29 cellular contexts compared by ENCODE assay signal in the genomic region with DNA sequence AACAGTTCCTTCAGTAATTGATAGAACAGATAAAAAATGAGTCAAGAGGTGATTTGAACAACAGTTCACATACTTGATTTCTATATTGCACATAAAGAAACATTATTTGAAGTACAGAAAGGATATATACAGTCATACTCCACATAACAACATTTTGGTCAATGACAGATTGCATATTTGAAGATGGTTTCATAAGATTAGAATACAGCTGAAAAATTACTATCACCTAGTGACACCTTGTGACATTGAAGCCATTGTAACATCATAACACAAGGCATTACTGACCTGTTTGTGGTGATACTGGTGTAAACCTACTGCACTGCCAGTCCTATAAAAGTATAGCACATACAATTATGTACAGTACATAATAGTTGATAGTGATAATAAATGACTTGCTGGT. TPM values are rescaled to one million over a fixed set of nuclear protein-coding genes. Genes with fewer than 3 reads are reported as not detected.
DNase-seq lines count a peak whose midpoint lies in the region; ATAC-seq, FAIRE-seq and TF ChIP-seq lines count a peak whose summit lies in the region.
"Had no signal": no experiment of that assay in that cellular context is flagged by ENCODE, and none has a peak within 500 bp of the region (broad histone marks: within the 10 kb centered on the region; RNA-seq: fewer than 3 reads in every experiment).

No MANE protein-coding gene starts in this region.

- no peak for TF ChIP-seq POLR2A in right lobe of liver (IDR thresholded peaks at IDR 0.05)

- no peaks in the 10 kb centered on the region for H3K9me3 ChIP-seq in right lobe of liver
- H3K9me3 ChIP-seq: BLaER1 treated with 17β-estradiol and CSF1 and Interleukin-3, amounts not matched to agents 10 nM and 100 nM; SJCRH30 had no signal

- peak; percentile 66 for FAIRE-seq in D721Med (lab: Jason Lieb, UNC)
- FAIRE-seq: A204.1 had no signal

- no peak for TF ChIP-seq CTCF in D721Med (IDR thresholded peaks at IDR 0.05; ENCODE audit: insufficient read depth, missing control alignments)
- peak; percentile 10 to 30 (median 24) for TF ChIP-seq CTCF in right lobe of liver (IDR thresholded peaks at IDR 0.05)

- no peak overlapping the region for H3K4me3 Mint-ChIP-seq in activated CD4-positive, alpha-beta T cell treated with anti-CD3 and anti-CD28 coated beads for 36 hours
- H3K4me3 Mint-ChIP-seq: CD4-positive, alpha-beta memory T cell; GM23338; H9; IgD-negative memory B cell had no signal

- H3K36me3 ChIP-seq in right lobe of liver = no peaks in the 10 kb centered on the region
- H3K36me3 ChIP-seq: BLaER1 treated with 17β-estradiol and CSF1 and Interleukin-3, amounts not matched to agents 10 nM and 100 nM; SJCRH30 had no signal

- no peaks in the 10 kb centered on the region for H3K27me3 ChIP-seq in right lobe of liver
- H3K27me3 ChIP-seq: BLaER1 treated with 17β-estradiol and CSF1 and Interleukin-3, amounts not matched to agents 10 nM and 100 nM; SJCRH30 had no signal

- H3K27ac Mint-ChIP-seq in activated CD4-positive, alpha-beta T cell treated with anti-CD3 and anti-CD28 coated beads for 36 hours = no peak overlapping the region
- H3K27ac Mint-ChIP-seq: CD4-positive, alpha-beta memory T cell; GM23338; H9; IgD-negative memory B cell had no signal

- H3K27ac ChIP-seq in right lobe of liver = no peak overlapping the region
- H3K27ac ChIP-seq: BLaER1 treated with 17β-estradiol and CSF1 and Interleukin-3, amounts not matched to agents 10 nM and 100 nM; PC-9; SJCRH30 had no signal

- CTCF ChIA-PET in activated CD4-positive, alpha-beta T cell treated with anti-CD3 and anti-CD28 coated beads for 36 hours (lab: Charles Lee) = interaction anchor here (1.1 kb wide), 1 partner anchor 286 kb away, joined by 3 read pairs; no protein-coding TSS in a partner anchor

- ATAC-seq in activated CD4-positive, alpha-beta T cell treated with anti-CD3 and anti-CD28 coated beads for 36 hours = peak; percentile 39
- ATAC-seq in right lobe of liver (peak; percentile 54 to 78 (median 66)), HG03342 (IDR thresholded peaks at IDR 0.05; ENCODE audit: unreplicated experiment) (no peak)
- ATAC-seq: GM23338, Right ventricle myocardium inferior, SK-N-SH treated with all-trans-retinoic acid at 6 μM for 48 hours had no signal

- H3K9me3 Mint-ChIP-seq in activated CD4-positive, alpha-beta T cell treated with anti-CD3 and anti-CD28 coated beads for 36 hours (ENCODE audit: low read depth) = no peaks in the 10 kb centered on the region
- H3K9me3 Mint-ChIP-seq: CD4-positive, alpha-beta memory T cell; GM23338; H9; IgD-negative memory B cell had no signal

- H3K27me3 Mint-ChIP-seq in activated CD4-positive, alpha-beta T cell treated with anti-CD3 and anti-CD28 coated beads for 36 hours = peaks cover 11% of the 10 kb centered on the region
- H3K27me3 Mint-ChIP-seq: IgD-negative memory B cell had no signal

- intact Hi-C loops in activated CD4-positive, alpha-beta T cell treated with anti-CD3 and anti-CD28 coated beads for 36 hours (cut with DNase I, micrococcal nuclease) = no loop called here
- intact Hi-C loops in right lobe of liver (cut with DNase I) = no loop called here

- no peaks in the 10 kb centered on the region for H3K36me3 Mint-ChIP-seq in activated CD4-positive, alpha-beta T cell treated with anti-CD3 and anti-CD28 coated beads for 36 hours (ENCODE audit: low read depth)
- H3K36me3 Mint-ChIP-seq: CD4-positive, alpha-beta memory T cell; IgD-negative memory B cell had no signal

- POLR2A ChIA-PET in activated CD4-positive, alpha-beta T cell treated with anti-CD3 and anti-CD28 coated beads for 36 hours (lab: Charles Lee) = interaction anchor here (0.7 kb wide), 1 partner anchor 533 kb away, joined by 3 read pairs; no protein-coding TSS in a partner anchor

- DNase-seq in activated CD4-positive, alpha-beta T cell treated with anti-CD3 and anti-CD28 coated beads for 36 hours = no peak
- no peak for DNase-seq in activated CD4-positive, alpha-beta T cell treated with anti-CD3 and anti-CD28 coated beads for 4 hours
- DNase-seq in D721Med (ENCODE audit: insufficient read length, low spot score) (no peak), SW480 (ENCODE audit: low spot score) (peak; percentile 30), right lobe of liver (no peak)
- DNase-seq in stimulated activated CD4-positive, alpha-beta T cell treated with anti-CD3 and anti-CD28 coated beads, Interleukin-15, amount 100 ng/mL, for 24 hours = no peak
- DNase-seq: AML-193; CD4-positive, alpha-beta memory T cell; COR-L47; DMS 273 treated with DMSO at 0.1 percent for 48 hours; H9; NCI-H1092 treated with DMSO at 0.1 percent for 48 hours; NCI-H146; NCI-H1930; NCI-H2107; NCI-H446 treated with DMSO at 0.1 percent for 48 hours; NCI-H526; NCI-H82; NK-92 treated with Interleukin-12 subunit alpha and Interleukin-12 subunit beta, amount 100 ng/mL, for 24 hours; PC-9; SJCRH30 had no signal

- H3K4me1 Mint-ChIP-seq in activated CD4-positive, alpha-beta T cell treated with anti-CD3 and anti-CD28 coated beads for 36 hours = no peaks in the 10 kb centered on the region
- H3K4me1 Mint-ChIP-seq: IgD-negative memory B cell had no signal

- no peaks in the 10 kb centered on the region for H3K4me1 ChIP-seq in right lobe of liver
- H3K4me1 ChIP-seq: BLaER1 treated with 17β-estradiol and CSF1 and Interleukin-3, amounts not matched to agents 10 nM and 100 nM; SJCRH30 had no signal

- no peak overlapping the region for H3K4me3 ChIP-seq in right lobe of liver
- H3K4me3 ChIP-seq: BLaER1 treated with 17β-estradiol and CSF1 and Interleukin-3, amounts not matched to agents 10 nM and 100 nM; GM23338; PC-9; SJCRH30 had no signal

RNA-seq across cellular contexts. Expression of gene ABCC9, which starts 43.1 kb away (rescaled TPM):
- total RNA-seq in activated CD4-positive, alpha-beta T cell treated with anti-CD3 and anti-CD28 coated beads for 36 hours = not detected
- total RNA-seq in right lobe of liver = 10 to 100 TPM; 26.5 to 71.2 (median 37.1) TPM
- total RNA-seq: CD4-positive, alpha-beta memory T cell; G401; GM23338; H9 had no signal

Comparison
In these comparisons a context has a peak if more than half of its experiments do, and no peak if none do; other contexts are left out.
1. RNA of gene ABCC9, which starts 43.1 kb away (total RNA-seq): 26.5 to 71.2 TPM in right lobe of liver; not detected in activated CD4-positive, alpha-beta T cell treated with anti-CD3 and anti-CD28 coated beads for 36 hours; every median in the first group is over 10 times any median in the second.